ENCODE assay signal across 12 cellular contexts in the genomic region with DNA sequence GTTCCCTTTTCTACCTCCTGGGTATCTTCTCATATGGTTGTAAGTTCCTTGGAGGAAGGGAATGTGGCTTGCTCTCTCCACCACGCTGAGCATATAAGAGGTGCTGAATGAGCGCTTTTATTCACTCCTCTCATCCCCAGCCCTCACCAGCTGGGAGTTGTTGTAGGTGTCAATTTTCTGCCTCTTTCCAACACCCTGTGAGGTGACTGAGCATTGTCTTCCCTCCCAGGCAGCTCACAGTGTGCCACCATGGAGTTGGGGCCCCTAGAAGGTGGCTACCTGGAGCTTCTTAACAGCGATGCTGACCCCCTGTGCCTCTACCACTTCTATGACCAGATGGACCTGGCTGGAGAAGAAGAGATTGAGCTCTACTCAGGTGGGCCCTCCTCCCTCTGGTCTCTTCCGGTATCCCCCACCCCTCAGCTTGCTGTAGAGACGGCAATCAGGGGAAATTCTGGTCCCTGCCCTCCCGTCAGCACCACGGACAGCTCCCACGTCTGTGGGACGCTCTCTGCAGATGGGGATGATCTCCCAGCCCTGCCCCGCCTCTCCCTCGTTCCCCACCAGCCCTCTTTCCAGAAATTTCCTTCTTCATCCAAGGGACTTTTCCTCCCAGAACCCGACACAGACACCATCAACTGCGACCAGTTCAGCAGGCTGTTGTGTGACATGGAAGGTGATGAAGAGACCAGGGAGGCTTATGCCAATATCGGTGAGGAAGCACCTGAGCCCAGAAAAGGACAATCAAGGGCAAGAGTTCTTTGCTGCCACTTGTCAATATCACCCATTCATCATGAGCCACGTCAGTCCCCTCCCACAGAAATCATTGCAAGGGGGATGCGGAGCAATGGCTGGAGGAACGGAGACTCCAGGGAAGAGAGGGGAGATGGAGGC. TPM values are rescaled to one million over a fixed set of nuclear protein-coding genes. Genes with fewer than 3 reads are reported as not detected.
DNase-seq lines count a peak whose midpoint lies in the region; ATAC-seq and TF ChIP-seq lines count a peak whose summit lies in the region.
"Had no signal": no experiment of that assay in that cellular context is flagged by ENCODE, and none has a peak within 500 bp of the region (broad histone marks: within the 10 kb centered on the region; RNA-seq: fewer than 3 reads in every experiment).

No MANE protein-coding gene starts in this region.

- ATAC-seq in stimulated activated memory B cell treated with anti-CD40 and anti-IgM and Interleukin-4, amounts not matched to agents 10 μg/mL and 1 μg/mL and 100 μg/mL, for 72 hours: no peak
- no peak for ATAC-seq in HG02840 (IDR thresholded peaks at IDR 0.05; ENCODE audit: low FRiP score, unreplicated experiment)
- ATAC-seq: CD8-positive, alpha-beta T cell; naive thymus-derived CD8-positive, alpha-beta T cell had no signal

- H3K27ac Mint-ChIP-seq in stimulated activated memory B cell treated with anti-CD40 and anti-IgM and Interleukin-4, amounts not matched to agents 10 μg/mL and 1 μg/mL and 100 μg/mL, for 72 hours: peak overlapping the region; percentile 86
- H3K27ac Mint-ChIP-seq in osteocyte (ENCODE audit: unreplicated experiment): no peak overlapping the region
- H3K27ac Mint-ChIP-seq: activated naive CD4-positive, alpha-beta T cell treated with anti-CD3 and anti-CD28 coated beads, Interleukin-2, amount 50 U/mL, for 24 hours; CD8-positive, alpha-beta T cell had no signal

- no peaks in the 10 kb centered on the region for H3K27me3 Mint-ChIP-seq in stimulated activated memory B cell treated with anti-CD40 and anti-IgM and Interleukin-4, amounts not matched to agents 10 μg/mL and 1 μg/mL and 100 μg/mL, for 72 hours
- H3K27me3 Mint-ChIP-seq in osteocyte (ENCODE audit: unreplicated experiment): no peaks in the 10 kb centered on the region

- no peaks in the 10 kb centered on the region for H3K9me3 ChIP-seq in WERI-Rb-1 (ENCODE audit: severe bottlenecking)
- H3K9me3 ChIP-seq: thoracic aorta had no signal

- peaks cover 91% of the 10 kb centered on the region for H3K36me3 Mint-ChIP-seq in stimulated activated memory B cell treated with anti-CD40 and anti-IgM and Interleukin-4, amounts not matched to agents 10 μg/mL and 1 μg/mL and 100 μg/mL, for 72 hours
- H3K36me3 Mint-ChIP-seq in osteocyte (ENCODE audit: unreplicated experiment): no peaks in the 10 kb centered on the region
- H3K36me3 Mint-ChIP-seq: activated naive CD4-positive, alpha-beta T cell treated with anti-CD3 and anti-CD28 coated beads, Interleukin-2, amount 50 U/mL, for 24 hours; CD8-positive, alpha-beta T cell; naive thymus-derived CD8-positive, alpha-beta T cell had no signal

- peak overlapping the region; percentile 12 for H3K4me3 Mint-ChIP-seq in stimulated activated memory B cell treated with anti-CD40 and anti-IgM and Interleukin-4, amounts not matched to agents 10 μg/mL and 1 μg/mL and 100 μg/mL, for 72 hours
- no peak overlapping the region for H3K4me3 Mint-ChIP-seq in osteocyte (ENCODE audit: unreplicated experiment)
- H3K4me3 Mint-ChIP-seq: activated naive CD4-positive, alpha-beta T cell treated with anti-CD3 and anti-CD28 coated beads, Interleukin-2, amount 50 U/mL, for 24 hours; CD8-positive, alpha-beta T cell had no signal

- H3K27me3 ChIP-seq in WERI-Rb-1 (ENCODE audit: insufficient read depth, low read depth, severe bottlenecking): no peaks in the 10 kb centered on the region

- no peaks in the 10 kb centered on the region for H3K9me3 Mint-ChIP-seq in stimulated activated memory B cell treated with anti-CD40 and anti-IgM and Interleukin-4, amounts not matched to agents 10 μg/mL and 1 μg/mL and 100 μg/mL, for 72 hours
- H3K9me3 Mint-ChIP-seq in osteocyte (ENCODE audit: unreplicated experiment): no peaks in the 10 kb centered on the region
- H3K9me3 Mint-ChIP-seq: activated naive CD4-positive, alpha-beta T cell treated with anti-CD3 and anti-CD28 coated beads, Interleukin-2, amount 50 U/mL, for 24 hours; CD8-positive, alpha-beta T cell had no signal

- peak; percentile 83 for DNase-seq in activated CD8-positive, alpha-beta memory T cell treated with anti-CD3 and anti-CD28 coated beads, Interleukin-2, amount 50 U/mL, for 48 hours
- DNase-seq in activated CD8-positive, alpha-beta memory T cell treated with anti-CD3 and anti-CD28 coated beads, Interleukin-2, amount 50 U/mL, for 4 hours: no peak
- DNase-seq in T-helper 9 cell: peak; percentile 26
- peak; percentile 31 for DNase-seq in fibroblast of the aortic adventitia (ENCODE audit: low read depth)
- DNase-seq in osteocyte (ENCODE audit: extremely low spot score, unreplicated experiment): no peak
- no peak for DNase-seq in WERI-Rb-1

- TF ChIP-seq CTCF in fibroblast of the aortic adventitia (IDR thresholded peaks at IDR 0.05; ENCODE audit: insufficient read depth, low read length) (no peak), osteocyte (IDR thresholded peaks at IDR 0.05) (no peak), WERI-Rb-1 (IDR thresholded peaks at IDR 0.05; ENCODE audit: low read depth, low read length) (no peak)

- no peak overlapping the region for H3K4me3 ChIP-seq in fibroblast of the aortic adventitia (ENCODE audit: low read depth, low read length)
- no peak overlapping the region for H3K4me3 ChIP-seq in WERI-Rb-1 (ENCODE audit: low read depth, low read length)
- H3K4me3 ChIP-seq: thoracic aorta had no signal

- no peaks in the 10 kb centered on the region for H3K36me3 ChIP-seq in WERI-Rb-1
- H3K36me3 ChIP-seq: thoracic aorta had no signal

- H3K27ac ChIP-seq in WERI-Rb-1: no peak overlapping the region
- H3K27ac ChIP-seq: thoracic aorta had no signal

- H3K4me1 Mint-ChIP-seq in stimulated activated memory B cell treated with anti-CD40 and anti-IgM and Interleukin-4, amounts not matched to agents 10 μg/mL and 1 μg/mL and 100 μg/mL, for 72 hours: peaks cover 96% of the 10 kb centered on the region
- H3K4me1 Mint-ChIP-seq in osteocyte (ENCODE audit: unreplicated experiment): no peaks in the 10 kb centered on the region
- H3K4me1 Mint-ChIP-seq: activated naive CD4-positive, alpha-beta T cell treated with anti-CD3 and anti-CD28 coated beads, Interleukin-2, amount 50 U/mL, for 24 hours had no signal

RNA-seq across cellular contexts. Expression of a gene that starts 18.3 kb away (rescaled TPM):
- total RNA-seq in fibroblast of the aortic adventitia (ENCODE audit: low replicate concordance) (0.74 and 1.3 TPM in 2 replicates), osteocyte (not detected in 2 replicates)

RNA-seq across cellular contexts. Expression of a gene that starts 47.0 kb away (rescaled TPM):
- 35.2 and 50.2 TPM in 2 replicates for total RNA-seq in fibroblast of the aortic adventitia (ENCODE audit: low replicate concordance)
- total RNA-seq in osteocyte: 32.4 and 35.8 TPM in 2 replicates

RNA-seq across cellular contexts. Expression of a gene that starts 49.1 kb away (rescaled TPM):
- total RNA-seq in fibroblast of the aortic adventitia (ENCODE audit: low replicate concordance) (14.5 and 16.3 TPM in 2 replicates), osteocyte (22.1 and 24.0 TPM in 2 replicates)

Comparison
In these comparisons a context has a peak if more than half of its experiments do, and no peak if none do; other contexts are left out.
1. DNase-seq: peak in activated CD8-positive, alpha-beta memory T cell treated with anti-CD3 and anti-CD28 coated beads, Interleukin-2, amount 50 U/mL, for 48 hours (single experiment), T-helper 9 cell (single experiment) and fibroblast of the aortic adventitia (single experiment); none in activated CD8-positive, alpha-beta memory T cell treated with anti-CD3 and anti-CD28 coated beads, Interleukin-2, amount 50 U/mL, for 4 hours (single experiment), osteocyte (single experiment) and WERI-Rb-1 (single experiment).